Comparison of ENCODE assay signal across 1 cellular context in genomic region chr1:21939650-21940374, GRCh38.
TF ChIP-seq lines count a peak whose summit lies in the region.

No MANE protein-coding gene starts in this region.

TF ChIP-seq in K562, 482 proteins besides CTCF, POLR2A, EP300 and RAD21 (continued from another document):
- TF ChIP-seq PBX2 (CRISPR knock-in tag; IDR thresholded peaks at IDR 0.05; ENCODE audit: low read depth): no peak
- 0 out of 2 replicates have a peak, but pooled peaks have one; percentile 54 for TF ChIP-seq PBX2 (tag; conservative IDR thresholded peaks at IDR 0.05; ENCODE audit: low read depth)
- TF ChIP-seq FOXO4 (CRISPR knock-in tag; IDR thresholded peaks at IDR 0.05): no peak
- TF ChIP-seq HDAC6 (IDR thresholded peaks at IDR 0.05; ENCODE audit: low read depth, low read length): no peak
